ENCODE assay signal across 8 cellular contexts in the genomic region with DNA sequence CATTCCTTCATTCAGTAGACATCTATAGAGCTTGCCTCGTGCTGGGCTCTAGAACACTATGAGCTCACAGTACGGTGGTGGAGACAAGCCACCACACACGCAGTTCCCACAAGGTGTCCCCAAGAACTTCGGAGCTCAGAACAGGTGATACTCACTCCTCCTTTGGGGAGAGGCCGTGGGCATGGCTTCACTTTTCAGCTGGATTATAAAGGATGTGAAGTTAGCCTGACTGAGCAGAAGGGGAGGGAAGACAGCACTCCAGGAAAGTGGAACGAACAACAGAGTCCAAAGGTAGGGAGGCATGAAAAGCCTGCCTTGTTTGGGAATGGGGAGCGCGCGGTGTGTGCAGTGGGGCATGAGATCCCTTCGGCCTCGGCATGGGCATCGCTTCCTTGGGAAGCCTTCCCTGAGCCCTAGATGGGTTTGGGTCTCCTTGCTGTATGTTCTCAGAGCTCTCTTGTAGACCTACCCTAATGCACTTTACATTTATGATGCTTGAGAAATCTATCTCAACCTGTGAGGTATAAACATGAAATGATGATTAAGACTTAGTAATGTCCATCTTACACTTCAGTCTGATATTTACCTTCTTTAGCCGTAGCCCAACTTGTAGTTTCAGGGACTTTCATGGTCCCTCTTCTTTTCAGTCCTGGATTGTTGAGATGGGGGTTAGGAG. TPM values are rescaled to one million over a fixed set of nuclear protein-coding genes. Genes with fewer than 3 reads are reported as not detected.
DNase-seq lines count a peak whose midpoint lies in the region; ATAC-seq and TF ChIP-seq lines count a peak whose summit lies in the region.

No MANE protein-coding gene starts in this region.

- H3K27ac Mint-ChIP-seq in endothelial cell (ENCODE audit: unreplicated experiment): peak overlapping the region; percentile 99
- H3K27ac Mint-ChIP-seq in natural killer cell treated with Interleukin-12 subunit alpha and Interleukin-12 subunit beta and Interleukin-15 and Interleukin-18, amount 100 ng/mL, for 72 hours: peak overlapping the region; percentile 84 to 85

- peak; percentile 13 for ATAC-seq in Right ventricle myocardium inferior
- peak; percentile 18 for ATAC-seq in HG02884 (IDR thresholded peaks at IDR 0.05; ENCODE audit: unreplicated experiment)
- peak; percentile 7 to 44 for ATAC-seq in natural killer cell treated with Interleukin-12 subunit alpha and Interleukin-12 subunit beta and Interleukin-15 and Interleukin-18, amount 100 ng/mL, for 72 hours

- peaks cover 19% of the 10 kb centered on the region for H3K27me3 Mint-ChIP-seq in endothelial cell (ENCODE audit: unreplicated experiment)
- H3K27me3 Mint-ChIP-seq in natural killer cell treated with Interleukin-12 subunit alpha and Interleukin-12 subunit beta and Interleukin-15 and Interleukin-18, amount 100 ng/mL, for 72 hours: no peaks in the 10 kb centered on the region

- H3K36me3 Mint-ChIP-seq in endothelial cell (ENCODE audit: low read depth, unreplicated experiment): peaks cover 14% of the 10 kb centered on the region
- H3K36me3 Mint-ChIP-seq in natural killer cell treated with Interleukin-12 subunit alpha and Interleukin-12 subunit beta and Interleukin-15 and Interleukin-18, amount 100 ng/mL, for 72 hours: peaks cover 17% of the 10 kb centered on the region

- intact Hi-C loops in Right ventricle myocardium inferior (cut with DNase I) (loop anchor here (5.0 kb wide), 1 partner anchor 37 kb away; the partner anchor contains the start of gene NPM3), cardiac septum (cut with DNase I) (loop anchor here (2.0 kb wide), 1 partner anchor 36 kb away; the partner anchor contains the start of gene NPM3)

- H3K4me1 Mint-ChIP-seq in endothelial cell (ENCODE audit: unreplicated experiment): peaks cover 14% of the 10 kb centered on the region
- peaks cover 26 to 36% of the 10 kb centered on the region in 2 donors for H3K4me1 Mint-ChIP-seq in natural killer cell treated with Interleukin-12 subunit alpha and Interleukin-12 subunit beta and Interleukin-15 and Interleukin-18, amount 100 ng/mL, for 72 hours (ENCODE audit: low read depth in 2 of 2)

- peak overlapping the region; percentile 95 for H3K27ac ChIP-seq in RWPE1

- POLR2A ChIA-PET in RWPE1 (lab: Yijun Ruan, JAX; ENCODE audit: low non-redundant PET): interaction anchor here (0.7 kb wide), 2 partner anchors 36 to 80 kb away, joined by 3 read pairs; partner anchors contain the start of gene NPM3

- DNase-seq in Right ventricle myocardium inferior (ENCODE audit: missing footprints) (no peak), cardiac septum (ENCODE audit: low spot score) (no peak), RWPE1 (ENCODE audit: low spot score) (peak; percentile 39), endothelial cell (ENCODE audit: low spot score) (no peak), HCEC 1CT (no peak), amniotic stem cell (lab: John Stamatoyannopoulos, UW) (no peak)
- DNase-seq in natural killer cell treated with Interleukin-12 subunit alpha and Interleukin-12 subunit beta and Interleukin-15 and Interleukin-18, amount 100 ng/mL, for 72 hours (ENCODE audit: low spot score): no peak

- peak overlapping the region; percentile 94 for H3K4me3 Mint-ChIP-seq in endothelial cell (ENCODE audit: unreplicated experiment)
- H3K4me3 Mint-ChIP-seq in natural killer cell treated with Interleukin-12 subunit alpha and Interleukin-12 subunit beta and Interleukin-15 and Interleukin-18, amount 100 ng/mL, for 72 hours: peak overlapping the region; percentile 93

- CTCF ChIA-PET in RWPE1 (lab: Yijun Ruan, JAX): interaction anchor here (0.6 to 2.0 kb wide), 6 partner anchors 15 to 66 kb away, joined by 3 to 10 read pairs (median 4); no protein-coding TSS in a partner anchor

- H3K9me3 Mint-ChIP-seq in endothelial cell (ENCODE audit: unreplicated experiment): no peaks in the 10 kb centered on the region
- no peaks in the 10 kb centered on the region for H3K9me3 Mint-ChIP-seq in natural killer cell treated with Interleukin-12 subunit alpha and Interleukin-12 subunit beta and Interleukin-15 and Interleukin-18, amount 100 ng/mL, for 72 hours

- no peak for TF ChIP-seq CTCF in RWPE1 (conservative IDR thresholded peaks at IDR 0.05; ENCODE audit: low read depth)
- TF ChIP-seq CTCF in endothelial cell (IDR thresholded peaks at IDR 0.05; ENCODE audit: unreplicated experiment): no peak

RNA-seq across cellular contexts. Expression of gene OGA, which starts 0.9 kb away (rescaled TPM):
- 79.2 TPM for total RNA-seq in Right ventricle myocardium inferior
- 77.6 TPM for total RNA-seq in cardiac septum
- 115 TPM for total RNA-seq in endothelial cell (ENCODE audit: unreplicated experiment)
- 100 to 1,000 TPM; 174 to 237 TPM for total RNA-seq in natural killer cell treated with Interleukin-12 subunit alpha and Interleukin-12 subunit beta and Interleukin-15 and Interleukin-18, amount 100 ng/mL, for 72 hours

RNA-seq across cellular contexts. Expression of gene KCNIP2, which starts 24.5 kb away (rescaled TPM):
- 409 TPM for total RNA-seq in Right ventricle myocardium inferior
- 14.9 TPM for total RNA-seq in cardiac septum
- 7.7 TPM for total RNA-seq in endothelial cell (ENCODE audit: unreplicated experiment)
- 1 to 10 TPM; 2.2 to 6.8 TPM for total RNA-seq in natural killer cell treated with Interleukin-12 subunit alpha and Interleukin-12 subunit beta and Interleukin-15 and Interleukin-18, amount 100 ng/mL, for 72 hours

RNA-seq across cellular contexts. Expression of gene NPM3, which starts 35.9 kb away (rescaled TPM):
- total RNA-seq in Right ventricle myocardium inferior: 7.9 TPM
- total RNA-seq in cardiac septum: 8.9 TPM
- 54.7 TPM for total RNA-seq in endothelial cell (ENCODE audit: unreplicated experiment)
- total RNA-seq in natural killer cell treated with Interleukin-12 subunit alpha and Interleukin-12 subunit beta and Interleukin-15 and Interleukin-18, amount 100 ng/mL, for 72 hours: 100 to 1,000 TPM in 1 of 2 donors, 10 to 100 TPM in 1; 52.5 to 157 TPM

RNA-seq across cellular contexts. Expression of gene FGF8, which starts 43.2 kb away (rescaled TPM):
- not detected for total RNA-seq in Right ventricle myocardium inferior
- not detected for total RNA-seq in cardiac septum
- total RNA-seq in endothelial cell (ENCODE audit: unreplicated experiment): 1.1 TPM
- not detected for total RNA-seq in natural killer cell treated with Interleukin-12 subunit alpha and Interleukin-12 subunit beta and Interleukin-15 and Interleukin-18, amount 100 ng/mL, for 72 hours

Comparison
In these comparisons a context has a peak if more than half of its experiments do, and no peak if none do; other contexts are left out.
1. RNA of gene KCNIP2, which starts 24.5 kb away (total RNA-seq): 409 TPM in Right ventricle myocardium inferior (single experiment); 14.9 TPM in cardiac septum (single experiment), 7.7 TPM in endothelial cell (single experiment) and 2.2 to 6.8 TPM in natural killer cell treated with Interleukin-12 subunit alpha and Interleukin-12 subunit beta and Interleukin-15 and Interleukin-18, amount 100 ng/mL, for 72 hours; every median in the first group is over 10 times any median in the second.
2. Peak in every context shown above with its lines, with median percentiles within 50 percentile points of each other: ATAC-seq.